ENCODE assay signal across 11 cellular contexts in genomic region chr19:35063940-35064818, GRCh38. TPM values are rescaled to one million over a fixed set of nuclear protein-coding genes. Genes with fewer than 3 reads are reported as not detected.
DNase-seq lines count a peak whose midpoint lies in the region; ATAC-seq and TF ChIP-seq lines count a peak whose summit lies in the region.
"Had no signal": no experiment of that assay in that cellular context is flagged by ENCODE, and none has a peak within 500 bp of the region (broad histone marks: within the 10 kb centered on the region; RNA-seq: fewer than 3 reads in every experiment).

No MANE protein-coding gene starts in this region.

- no peak for DNase-seq in activated CD4-positive, CD25-positive, alpha-beta regulatory T cell (lab: John Stamatoyannopoulos, UW)
- DNase-seq in NB4 (ENCODE audit: low read depth), result peak; percentile 8
- peak; percentile 76 for DNase-seq in mammary epithelial cell
- peak; percentile 74 for DNase-seq in renal cortical epithelial cell (ENCODE audit: low read depth)
- no peak for DNase-seq in ascending aorta (ENCODE audit: low spot score in 2 of 2)
- DNase-seq: central memory CD4-positive, alpha-beta T cell; naive B cell; NCI-H1048 had no signal

- TF ChIP-seq CTCF in NB4 (IDR thresholded peaks at IDR 0.05; ENCODE audit: low read depth, low read length) (no peak), mammary epithelial cell (conservative IDR thresholded peaks at IDR 0.05 in 1 of 2, IDR thresholded peaks at IDR 0.05 in 1 of 2; ENCODE audit: extremely low read depth in 1 of 2, insufficient read depth in 1 of 2, low read depth in 1 of 2, low read length in 2 of 2) (no peak), ascending aorta (IDR thresholded peaks at IDR 0.05) (no peak)

- peak; percentile 77 to 82 for ATAC-seq in activated CD4-positive, CD25-positive, alpha-beta regulatory T cell treated with anti-CD3 and anti-CD28 coated beads, Interleukin-2, amount 50 U/mL, for 24 hours
- ATAC-seq in GM19395 (IDR thresholded peaks at IDR 0.05; ENCODE audit: unreplicated experiment) (no peak), HG03196 (IDR thresholded peaks at IDR 0.05; ENCODE audit: unreplicated experiment) (no peak)

- H3K36me3 ChIP-seq in mammary epithelial cell (ENCODE audit: insufficient read depth, low read length) (no peaks in the 10 kb centered on the region), ascending aorta (no peaks in the 10 kb centered on the region)

- CTCF ChIA-PET in mammary epithelial cell (lab: Charles Lee; ENCODE audit: low non-redundant PET), result no interaction called here

- no TSS peak for BruUV-seq in mammary epithelial cell (replicated peaks; lab: Mats Ljungman, UMichigan)

- no peaks in the 10 kb centered on the region for H3K27me3 ChIP-seq in mammary epithelial cell (ENCODE audit: insufficient read depth, low read length)
- H3K27me3 ChIP-seq in ascending aorta, result no peaks in the 10 kb centered on the region

- H4K20me1 ChIP-seq in mammary epithelial cell (ENCODE audit: insufficient read depth, low read length), result no peaks in the 10 kb centered on the region

- dilution Hi-C loops in mammary epithelial cell (cut with HindIII; ENCODE audit: low sequenced_read_pairs), result no loop called here

- intact Hi-C loops in mammary epithelial cell (cut with micrococcal nuclease), result loop anchor here (2.0 to 10.0 kb wide), 3 partner anchors 19 to 401 kb away; partner anchors contain the start of gene LSR
- intact Hi-C loops in ascending aorta (cut with DNase I), result loop anchor here (10.0 kb wide), 1 partner anchor 441 kb away; no protein-coding TSS in a partner anchor

- no peak overlapping the region for H3K4me2 ChIP-seq in mammary epithelial cell (ENCODE audit: insufficient read depth, low read depth, low read length)

- no peaks in the 10 kb centered on the region for H3K79me2 ChIP-seq in mammary epithelial cell (ENCODE audit: insufficient read depth, low read length)

- WGBS in mammary epithelial cell (ENCODE audit: low coverage, missing lambda C conversion rate), result 82% methylated on average over 8 of the region's 10 CpGs

- in situ Hi-C loops in mammary epithelial cell (cut with MboI; ENCODE audit: low sequenced_read_pairs in 2 of 2), result no loop called here

- H3K4me1 ChIP-seq in mammary epithelial cell (ENCODE audit: insufficient read depth, low read length) (peaks cover 6% of the 10 kb centered on the region), ascending aorta (no peaks in the 10 kb centered on the region)

- H3K4me3 ChIP-seq in NB4 (ENCODE audit: low read depth, low read length), result no peak overlapping the region
- H3K4me3 ChIP-seq in mammary epithelial cell (replicated peaks in 1 of 3; ENCODE audit: insufficient read depth in 1 of 3, low read depth in 2 of 3, low read length in 3 of 3), result no peak overlapping the region
- no peak overlapping the region for H3K4me3 ChIP-seq in ascending aorta

- H3K9me3 ChIP-seq in mammary epithelial cell (replicated peaks; ENCODE audit: insufficient read depth, low read length) (peaks cover 3% of the 10 kb centered on the region), ascending aorta (no peaks in the 10 kb centered on the region)

- no peak for TF ChIP-seq POLR2A in NB4 (IDR thresholded peaks at IDR 0.05; ENCODE audit: extremely low read depth, insufficient read length)

- H2AFZ ChIP-seq in mammary epithelial cell (ENCODE audit: low read depth, low read length), result no peak overlapping the region

- H3K9ac ChIP-seq in mammary epithelial cell (ENCODE audit: insufficient read depth, low read length), result no peak overlapping the region

- H3K27ac ChIP-seq in mammary epithelial cell (ENCODE audit: insufficient read depth, low read depth, low read length), result no peak overlapping the region
- no peak overlapping the region for H3K27ac ChIP-seq in ascending aorta

RNA-seq across cellular contexts. Expression of gene HPN, which starts 22.7 kb away (rescaled TPM):
- total RNA-seq in mammary epithelial cell (1 to 10 TPM in 1 of 2 donors, not detected in 1; 1.0 TPM), renal cortical epithelial cell (1.2 and 4.2 TPM in 2 replicates), ascending aorta (0.85 TPM)
- not detected for polyA plus RNA-seq in mammary epithelial cell
- not detected for polyA minus RNA-seq in mammary epithelial cell

RNA-seq across cellular contexts. Expression of gene SCN1B, which starts 33.9 kb away (rescaled TPM):
- total RNA-seq in mammary epithelial cell, result under 1 TPM; 0.71 to 0.83 TPM
- 0.29 TPM for polyA plus RNA-seq in mammary epithelial cell
- not detected for polyA minus RNA-seq in mammary epithelial cell
- 0.52 and 2.7 TPM in 2 replicates for total RNA-seq in renal cortical epithelial cell
- 20.8 TPM for total RNA-seq in ascending aorta

RNA-seq across cellular contexts. Expression of gene FXYD3, which starts 51.4 kb away (rescaled TPM):
- total RNA-seq in mammary epithelial cell (100 to 1,000 TPM; 344 to 808 TPM), renal cortical epithelial cell (not detected in 2 replicates), ascending aorta (not detected)
- polyA plus RNA-seq in mammary epithelial cell, result 901 TPM
- 137 TPM for polyA minus RNA-seq in mammary epithelial cell

Comparison
In these comparisons a context has a peak if more than half of its experiments do, and no peak if none do; other contexts are left out.
1. ATAC-seq: peak in activated CD4-positive, CD25-positive, alpha-beta regulatory T cell treated with anti-CD3 and anti-CD28 coated beads, Interleukin-2, amount 50 U/mL, for 24 hours (2 of 2); none in GM19395 (single experiment) and HG03196 (single experiment).
2. DNase-seq: peak in NB4 (single experiment), mammary epithelial cell (single experiment) and renal cortical epithelial cell (single experiment); none in activated CD4-positive, CD25-positive, alpha-beta regulatory T cell (0 of 4) and ascending aorta (0 of 2).
3. RNA of gene FXYD3, which starts 51.4 kb away (total RNA-seq): 344 to 808 TPM in mammary epithelial cell; not detected in ascending aorta (single experiment) and not detected in renal cortical epithelial cell; every median in the first group is over 100 times any median in the second.